Comparison of ENCODE assay signal across 17 cellular contexts in the genomic region with DNA sequence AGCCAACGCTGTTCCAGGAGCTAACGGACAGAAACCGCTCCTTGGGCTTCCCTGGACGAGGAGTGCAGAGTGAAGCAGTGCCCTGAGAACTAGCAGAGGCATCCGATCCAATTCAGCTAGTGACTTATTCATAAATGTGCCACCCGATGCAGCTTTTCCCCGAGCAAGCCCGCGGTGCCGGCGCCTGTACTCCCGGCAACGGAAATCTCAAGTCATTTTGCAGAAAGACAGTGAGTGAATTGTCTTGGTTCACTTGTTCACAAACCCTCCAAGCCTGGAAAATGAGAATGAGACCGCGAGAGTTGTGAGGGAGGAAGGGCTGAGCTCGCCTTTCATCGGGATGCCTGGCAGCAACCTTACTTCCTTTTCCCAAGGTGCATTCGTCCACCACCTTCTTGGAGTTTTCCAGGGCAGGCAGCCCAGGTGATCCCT.
DNase-seq lines count a peak whose midpoint lies in the region; ATAC-seq and TF ChIP-seq lines count a peak whose summit lies in the region.
"Had no signal": no experiment of that assay in that cellular context is flagged by ENCODE, and none has a peak within 500 bp of the region (broad histone marks: within the 10 kb centered on the region; RNA-seq: fewer than 3 reads in every experiment).

No MANE protein-coding gene starts in this region.

- H3K4me1 ChIP-seq in Panc1 (ENCODE audit: control insufficient read depth, insufficient read depth, low read length) (no peaks in the 10 kb centered on the region), tibial nerve (peaks cover 0 to 17% (median 6%) of the 10 kb centered on the region in 4 donors)
- H3K4me1 ChIP-seq: adrenal gland had no signal

- no peak overlapping the region for H3K27ac ChIP-seq in Panc1 (ENCODE audit: low read length)
- H3K27ac ChIP-seq in coronary artery = no peak overlapping the region
- peak overlapping the region in 3 of 4 donors; percentile 27 to 78 (median 74) for H3K27ac ChIP-seq in tibial nerve
- H3K27ac ChIP-seq: adrenal gland, ovary, RWPE1, thyroid gland had no signal

- CTCF ChIA-PET in Panc1 (lab: Charles Lee) = interaction anchor here (0.6 to 1.5 kb wide), 3 partner anchors 16 to 141 kb away, joined by 3 to 4 read pairs (median 3); no protein-coding TSS in a partner anchor

- no peak overlapping the region for H3K4me3 ChIP-seq in Panc1 (ENCODE audit: low read depth in 2 of 2, low read length in 2 of 2)
- H3K4me3 ChIP-seq in coronary artery = no peak overlapping the region
- H3K4me3 ChIP-seq in tibial nerve = peak overlapping the region in 1 of 4 donors; percentile 34
- H3K4me3 ChIP-seq: adrenal gland, ovary, thyroid gland had no signal

- H3K9me3 ChIP-seq in Panc1 (ENCODE audit: control insufficient read depth, insufficient read depth, low read depth, low read length) = no peaks in the 10 kb centered on the region
- H3K9me3 ChIP-seq in tibial nerve = no peaks in the 10 kb centered on the region
- H3K9me3 ChIP-seq: adrenal gland, ovary, thyroid gland had no signal

- in situ Hi-C loops in Panc1 (cut with HindIII; ENCODE audit: low pct_unique_long_range_greater_than_20kb, low sequenced_read_pairs) (no loop called here), GM13977 (cut with MboI; ENCODE audit: low pct_unique_long_range_greater_than_20kb, low sequenced_read_pairs, unreplicated experiment) (no loop called here)

- DNase-seq in Panc1 (ENCODE audit: low read depth, low spot score) (no peak), coronary artery (ENCODE audit: low spot score) (peak; percentile 62), mesenteric fat pad (ENCODE audit: low spot score) (peak; percentile 65), tibial nerve (ENCODE audit: low spot score in 2 of 2) (no peak), activated gamma-delta T cell treated with Interleukin-2 at 50 U/mL for 16 hours (no peak), GM13977 (ENCODE audit: low spot score) (no peak), COR-L47 (lab: John Stamatoyannopoulos, UW) (no peak)
- DNase-seq: activated CD4-positive, alpha-beta T cell treated with anti-CD3 and anti-CD28 coated beads for 36 hours; activated T-cell treated with anti-CD3 and anti-CD28 coated beads, Interleukin-2, amount 50 U/mL, for 72 hours; adrenal gland; NCI-H1694 treated with DMSO at 0.1 percent for 48 hours; NCI-H82; ovary; stimulated activated CD4-positive, alpha-beta T cell treated with anti-CD3 and anti-CD28 coated beads, Interleukin-15, amount 100 ng/mL, for 24 hours; T-helper 1 cell; thyroid gland had no signal

- TF ChIP-seq POLR2A in tibial nerve (IDR thresholded peaks at IDR 0.05) = no peak

- WGBS in tibial nerve, 2 donors = 37 to 62% methylated on average over 18 of the region's 18 CpGs

- TF ChIP-seq CTCF in Panc1 (IDR thresholded peaks at IDR 0.05) (no peak), coronary artery (IDR thresholded peaks at IDR 0.05) (no peak), tibial nerve (IDR thresholded peaks at IDR 0.05) (no peak), GM13977 (IDR thresholded peaks at IDR 0.05; ENCODE audit: extremely low read depth, insufficient read depth, missing control alignments) (no peak)

- POLR2A ChIA-PET in Panc1 (lab: Charles Lee) = no interaction called here

- TF ChIP-seq EP300 in tibial nerve (IDR thresholded peaks at IDR 0.05) = no peak

- BruUV-seq in Panc1 (replicated peaks; lab: Mats Ljungman, UMichigan) = no TSS peak

- no peaks in the 10 kb centered on the region for H3K36me3 ChIP-seq in Panc1 (ENCODE audit: control insufficient read depth, insufficient read depth, low read length)
- no peaks in the 10 kb centered on the region for H3K36me3 ChIP-seq in tibial nerve
- H3K36me3 ChIP-seq: adrenal gland, ovary, thyroid gland had no signal

- H3K27me3 ChIP-seq in Panc1 (ENCODE audit: control insufficient read depth, insufficient read depth, low read length) (peaks cover 14% of the 10 kb centered on the region), tibial nerve (no peaks in the 10 kb centered on the region)
- H3K27me3 ChIP-seq: adrenal gland, ovary, thyroid gland had no signal

- intact Hi-C loops in Panc1 (cut with micrococcal nuclease; ENCODE audit: unreplicated experiment) = no loop called here

- 0 out of 2 replicates have a peak, but pooled peaks have one; percentile 20 for ATAC-seq in Panc1
- ATAC-seq: activated CD4-positive, alpha-beta T cell treated with anti-CD3 and anti-CD28 coated beads for 36 hours; activated T-cell treated with anti-CD3 and anti-CD28 coated beads, Interleukin-2, amount 50 U/mL, for 72 hours had no signal

Comparison
In these comparisons a context has a peak if more than half of its experiments do, and no peak if none do; other contexts are left out.
1. DNase-seq: peak in coronary artery (single experiment) and mesenteric fat pad (single experiment); none in Panc1 (single experiment), tibial nerve (0 of 2), activated gamma-delta T cell treated with Interleukin-2 at 50 U/mL for 16 hours (single experiment), GM13977 (single experiment) and COR-L47 (single experiment).
2. H3K27ac ChIP-seq: peak in tibial nerve (3 of 4); none in Panc1 (single experiment) and coronary artery (0 of 2).